Comparison of ENCODE assay signal across 16 cellular contexts in the genomic region with DNA sequence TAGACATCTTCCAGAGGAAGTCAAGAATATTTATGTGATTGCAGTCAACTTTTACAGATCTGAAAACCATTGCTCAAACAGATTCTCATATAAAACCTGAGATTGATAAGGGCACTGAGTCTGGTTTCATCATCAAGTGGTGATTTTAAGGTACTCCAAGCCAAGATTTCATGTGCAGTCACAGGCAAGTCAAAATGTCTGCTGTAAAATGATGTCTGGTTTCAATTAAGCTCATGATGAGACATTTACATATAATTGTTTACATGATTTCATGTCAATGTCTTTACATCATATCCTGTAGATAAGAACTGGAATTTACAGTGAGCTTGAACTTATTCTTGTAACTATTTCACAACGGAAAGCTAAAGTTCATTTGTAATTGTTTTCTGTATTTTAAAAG.
DNase-seq lines count a peak whose midpoint lies in the region; ATAC-seq and TF ChIP-seq lines count a peak whose summit lies in the region.
"Had no signal": no experiment of that assay in that cellular context is flagged by ENCODE, and none has a peak within 500 bp of the region (broad histone marks: within the 10 kb centered on the region; RNA-seq: fewer than 3 reads in every experiment).

No MANE protein-coding gene starts in this region.

- DNase-seq in AG04449 (ENCODE audit: low read depth, low spot score), result peak; percentile 68
- DNase-seq in GM23248, result peak; percentile 83
- peak; percentile 5 for DNase-seq in SW480 (ENCODE audit: low spot score)
- DNase-seq in fibroblast of peridontal ligament (ENCODE audit: extremely low read depth), result peak; percentile 91
- no peak for DNase-seq in SIG-M5 treated with dmso at 0.1 percent for 504 hours (lab: John Stamatoyannopoulos, UW; ENCODE audit: unreplicated experiment)
- no peak for DNase-seq in SKM-1 (lab: John Stamatoyannopoulos, UW; ENCODE audit: unreplicated experiment)
- no peak for DNase-seq in GDM1 (lab: John Stamatoyannopoulos, UW)
- DNase-seq: activated CD4-positive, alpha-beta memory T cell treated with anti-CD3 and anti-CD28 coated beads, Interleukin-2, amount 10 ng/mL, durations not matched to agents 7 days and 5 days; central memory CD4-positive, alpha-beta T cell; COR-L47; effector memory CD4-positive, alpha-beta T cell; KG1; NCI-H1105; right cardiac atrium had no signal

- no peak for TF ChIP-seq CTCF in AG04449 (IDR thresholded peaks at IDR 0.05; ENCODE audit: insufficient read depth, low read length, missing control alignments)

- H3K9ac ChIP-seq in GM23248, result no peak overlapping the region

- no peak for ATAC-seq in GM19452 (IDR thresholded peaks at IDR 0.05; ENCODE audit: unreplicated experiment)
- ATAC-seq: right cardiac atrium had no signal

- CTCF ChIA-PET in AG04449 (lab: Yijun Ruan, JAX), result interaction anchor here (1.0 kb wide), 1 partner anchor 15 kb away, joined by 3 read pairs; no protein-coding TSS in a partner anchor

- peaks cover 57% of the 10 kb centered on the region for H3K4me1 ChIP-seq in GM23248 (ENCODE audit: insufficient read depth)

- no peaks in the 10 kb centered on the region for H4K20me1 ChIP-seq in GM23248 (ENCODE audit: insufficient read depth)

- peak overlapping the region; percentile 49 for H2AFZ ChIP-seq in GM23248

- in situ Hi-C loops in GM23248 (cut with MboI), result no loop called here

- no peak overlapping the region for H3K4me3 ChIP-seq in AG04449 (ENCODE audit: low read depth, low read length)
- H3K4me3 ChIP-seq in GM23248, result no peak overlapping the region

- H3K27ac ChIP-seq in GM23248, result peak overlapping the region; percentile 53
- H3K27ac ChIP-seq: VCaP had no signal

- no peaks in the 10 kb centered on the region for H3K36me3 ChIP-seq in GM23248 (ENCODE audit: low read depth)

- H3K9me3 ChIP-seq in GM23248 (ENCODE audit: low read depth), result no peaks in the 10 kb centered on the region

- H3K9me2 ChIP-seq in GM23248 (ENCODE audit: insufficient read depth), result no peaks in the 10 kb centered on the region

- H3K4me2 ChIP-seq in GM23248 (ENCODE audit: unreplicated experiment), result peak overlapping the region; percentile 54

- no peaks in the 10 kb centered on the region for H3K27me3 ChIP-seq in GM23248 (replicated peaks; ENCODE audit: insufficient read depth)

- 0 to 3% methylated on average over 1 of the region's 1 CpG for WGBS in GM23248 (ENCODE audit: low coverage in 1 of 2, low lambda C conversion rate in 2 of 2, missing lambda C conversion rate in 2 of 2), 2 experiments

- POLR2A ChIA-PET in AG04449 (lab: Yijun Ruan, JAX), result no interaction called here

- H3K79me2 ChIP-seq in GM23248 (ENCODE audit: insufficient read depth), result no peaks in the 10 kb centered on the region

- peaks cover 47% of the 10 kb centered on the region for H3F3A ChIP-seq in GM23248 (ENCODE audit: insufficient read depth)

Comparison
In these comparisons a context has a peak if more than half of its experiments do, and no peak if none do; other contexts are left out.
1. DNase-seq: peak in AG04449 (single experiment), GM23248 (single experiment), SW480 (single experiment) and fibroblast of peridontal ligament (single experiment); none in SIG-M5 treated with dmso at 0.1 percent for 504 hours (single experiment), SKM-1 (single experiment) and GDM1 (single experiment).